Comparison of ENCODE assay signal across 28 cellular contexts in genomic region chr12:127562781-127563180, GRCh38.
"Had no signal": no experiment of that assay in that cellular context is flagged by ENCODE, and none has a peak within 500 bp of the region (broad histone marks: within the 10 kb centered on the region; RNA-seq: fewer than 3 reads in every experiment).

No MANE protein-coding gene starts in this region.

- H3K27ac ChIP-seq: ascending aorta, brain microvascular endothelial cell, coronary artery, dorsolateral prefrontal cortex, gastrocnemius medialis, hepatocyte, left ventricle myocardium inferior, neutrophil, ovary, skin epidermis, testis, transverse colon had no signal

- DNase-seq: activated CD4-positive, alpha-beta T cell treated with anti-CD3 and anti-CD28 coated beads, Interleukin-2, amount 50 U/mL, for 48 hours; activated CD8-positive, alpha-beta memory T cell treated with anti-CD3 and anti-CD28 coated beads, Interleukin-2, amount 50 U/mL, for 48 hours; activated gamma-delta T cell; activated naive CD4-positive, alpha-beta T cell treated with anti-CD3 and anti-CD28 coated beads, Interleukin-2, amount 10 ng/mL, durations not matched to agents 7 days and 5 days; activated naive CD8-positive, alpha-beta T cell treated with anti-CD3 and anti-CD28 coated beads, Interleukin-2, amount 10 ng/mL, durations not matched to agents 7 days and 5 days; activated T-cell treated with anti-CD3 and anti-CD28 coated beads, Interleukin-2, amount 50 U/mL, for 24 hours; brain microvascular endothelial cell; dorsolateral prefrontal cortex; effector memory CD4-positive, alpha-beta T cell; gastrocnemius medialis; islet precursor cell; left ventricle myocardium inferior; ovary; stimulated activated CD4-positive, alpha-beta T cell treated with anti-CD3 and anti-CD28 coated beads, Interleukin-12 subunit alpha, Interleukin-12 subunit beta, amount 100 ng/mL, for 4 hours; stimulated activated CD4-positive, alpha-beta T cell treated with anti-CD3 and anti-CD28 coated beads, Interleukin-4, amount 100 ng/mL, for 1 hour; stimulated activated naive CD8-positive, alpha-beta T cell treated with anti-CD3 and anti-CD28 coated beads, Interleukin-15, Interleukin-2, amounts not matched to agents 100 U/mL and 50 U/mL, for 24 hours; testis; transverse colon had no signal

- H3K27me3 Mint-ChIP-seq: activated naive CD8-positive, alpha-beta T cell treated with anti-CD3 and anti-CD28 coated beads, Interleukin-2, amount 10 ng/mL, durations not matched to agents 7 days and 5 days; activated T-cell treated with anti-CD3 and anti-CD28 coated beads, Interleukin-2, amount 50 U/mL, for 24 hours had no signal

- H2AFZ ChIP-seq: hepatocyte had no signal

- H3K36me3 Mint-ChIP-seq: activated naive CD8-positive, alpha-beta T cell treated with anti-CD3 and anti-CD28 coated beads, Interleukin-2, amount 10 ng/mL, durations not matched to agents 7 days and 5 days had no signal

- H3K27me3 ChIP-seq: ascending aorta, brain microvascular endothelial cell, gastrocnemius medialis, hepatocyte, neutrophil, ovary, testis, transverse colon had no signal

- ATAC-seq: gastrocnemius medialis; sciatic nerve; stimulated activated naive CD8-positive, alpha-beta T cell treated with anti-CD3 and anti-CD28 coated beads, Interleukin-15, Interleukin-2, amounts not matched to agents 100 U/mL and 50 U/mL, for 24 hours; WTC11 had no signal

- H3K4me3 ChIP-seq: ascending aorta, coronary artery, dorsolateral prefrontal cortex, gastrocnemius medialis, hepatocyte, left ventricle myocardium inferior, lung, ovary, skin epidermis, testis, transverse colon had no signal

- H3K79me2 ChIP-seq: hepatocyte had no signal

- H3K4me2 ChIP-seq: hepatocyte had no signal

- H3K36me3 ChIP-seq: ascending aorta, brain microvascular endothelial cell, gastrocnemius medialis, left ventricle myocardium inferior, neutrophil, ovary, transverse colon had no signal

- H3K4me3 Mint-ChIP-seq: activated naive CD4-positive, alpha-beta T cell treated with anti-CD3 and anti-CD28 coated beads, Interleukin-2, amount 10 ng/mL, durations not matched to agents 7 days and 5 days; activated naive CD8-positive, alpha-beta T cell treated with anti-CD3 and anti-CD28 coated beads, Interleukin-2, amount 10 ng/mL, durations not matched to agents 7 days and 5 days; activated T-cell treated with anti-CD3 and anti-CD28 coated beads, Interleukin-2, amount 50 U/mL, for 24 hours; nephron; WTC11 had no signal

- H3K9me3 ChIP-seq: ascending aorta, gastrocnemius medialis, neutrophil, ovary, testis, transverse colon had no signal

- H3K4me1 ChIP-seq: ascending aorta, gastrocnemius medialis, left ventricle myocardium inferior, testis, transverse colon had no signal

- H3K27ac Mint-ChIP-seq: activated naive CD4-positive, alpha-beta T cell treated with anti-CD3 and anti-CD28 coated beads, Interleukin-2, amount 10 ng/mL, durations not matched to agents 7 days and 5 days; activated naive CD8-positive, alpha-beta T cell treated with anti-CD3 and anti-CD28 coated beads, Interleukin-2, amount 10 ng/mL, durations not matched to agents 7 days and 5 days; activated T-cell treated with anti-CD3 and anti-CD28 coated beads, Interleukin-2, amount 50 U/mL, for 24 hours; nephron; progenitor cell of endocrine pancreas; WTC11 had no signal
